In the genomic region with DNA sequence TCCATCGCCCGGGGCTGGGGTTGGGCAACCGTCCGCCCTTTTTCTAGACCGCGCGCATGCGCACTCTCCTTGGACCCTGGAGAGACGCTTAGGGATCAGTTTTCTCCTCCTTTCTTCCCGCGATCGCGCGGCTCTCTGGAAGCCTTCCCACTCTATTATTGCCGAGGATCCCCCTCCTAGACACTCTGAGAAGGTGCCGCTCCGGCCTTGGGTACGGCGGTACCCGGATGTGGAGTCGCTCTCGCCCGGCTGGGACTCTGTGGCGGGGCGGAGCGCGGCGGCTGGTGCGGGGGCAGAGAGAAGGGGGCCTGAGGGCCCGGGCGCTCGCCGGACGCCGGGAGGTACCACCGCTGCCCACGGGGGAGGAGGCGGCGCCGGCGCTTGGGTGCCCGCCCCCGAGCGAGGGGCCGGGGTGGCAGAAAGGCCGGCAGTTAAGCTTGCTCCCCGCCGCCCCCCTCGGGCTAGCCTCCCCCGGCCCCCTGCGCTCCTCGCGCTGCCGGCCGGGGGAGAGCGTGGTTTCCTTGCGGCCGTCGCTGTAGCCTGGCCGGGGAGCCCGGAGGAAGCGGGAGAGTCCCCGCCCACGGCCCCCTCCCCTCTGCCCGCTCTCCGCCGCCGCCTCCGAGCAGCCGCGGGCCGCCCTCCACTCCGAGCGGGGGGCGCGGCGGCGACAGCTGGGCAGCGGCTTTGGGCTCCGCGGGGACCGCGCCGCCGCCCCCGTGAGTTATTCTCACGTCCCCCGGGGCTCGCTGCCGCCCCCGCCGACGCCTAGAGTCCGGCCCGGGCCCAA, we compare ENCODE assay signal across 8 cellular contexts. TPM values are rescaled to one million over a fixed set of nuclear protein-coding genes. Genes with fewer than 3 reads are reported as not detected.
DNase-seq lines count a peak whose midpoint lies in the region; ATAC-seq and TF ChIP-seq lines count a peak whose summit lies in the region.

TSS of gene MIB1 (plus strand) at position 69 of the 787 bp plus-strand sequence. CDS start 792 bp downstream, outside the sequence.

- peak within 1 kb of the TSS in 1 of 2 experiments; percentile 100 for H3K14ac ChIP-seq in mesenchymal stem cell (ENCODE audit: low read length in 2 of 2)

- peak within 1 kb of the TSS; percentile 93 for H4K91ac ChIP-seq in mesenchymal stem cell (ENCODE audit: low read length)

- H2AK5ac ChIP-seq in mesenchymal stem cell (ENCODE audit: low read length, severe bottlenecking) = no peak within 1 kb of the TSS

- peak within 1 kb of the TSS; percentile 84 to 86 for H3K4me3 Mint-ChIP-seq in effector memory CD8-positive, alpha-beta T cell

- peak; percentile 68 for ATAC-seq in GM18867 (IDR thresholded peaks at IDR 0.05; ENCODE audit: unreplicated experiment)
- peak; percentile 53 for ATAC-seq in HG03064 (IDR thresholded peaks at IDR 0.05; ENCODE audit: low read depth, unreplicated experiment)
- peak; percentile 62 for ATAC-seq in effector memory CD8-positive, alpha-beta T cell (replicated peaks)

- peak within 1 kb of the TSS; percentile 96 for H2AFZ ChIP-seq in mesenchymal stem cell (ENCODE audit: low read depth, low read length)

- H3K4me2 ChIP-seq in mesenchymal stem cell (ENCODE audit: low read length, poor library complexity, severe bottlenecking) = peak within 1 kb of the TSS; percentile 95

- H3K18ac ChIP-seq in mesenchymal stem cell (ENCODE audit: low read depth in 1 of 2, low read length in 2 of 2) = peak within 1 kb of the TSS; percentile 96 to 100

- H3K4ac ChIP-seq in mesenchymal stem cell (ENCODE audit: low read depth in 1 of 2, low read length in 2 of 2) = peak within 1 kb of the TSS; percentile 64 to 93

- peak within 1 kb of the TSS; percentile 88 for H3K4me3 ChIP-seq in AG10803 (ENCODE audit: low read length)
- H3K4me3 ChIP-seq in mesenchymal stem cell (ENCODE audit: insufficient read depth in 1 of 2, low read depth in 1 of 2, low read length in 2 of 2) = peak within 1 kb of the TSS; percentile 78 to 93

- peak within 1 kb of the TSS; percentile 87 for H4K8ac ChIP-seq in mesenchymal stem cell (ENCODE audit: low read length)

- H3K23ac ChIP-seq in mesenchymal stem cell (ENCODE audit: low read length in 2 of 2) = peak within 1 kb of the TSS in 1 of 2 experiments; percentile 83

- DNase-seq in AG10803 (ENCODE audit: low read depth) (no peak), NCI-H2196 treated with DMSO at 0.1 percent for 48 hours (lab: John Stamatoyannopoulos, UW; ENCODE audit: unreplicated experiment) (peak; percentile 91), mesenchymal stem cell (peak; percentile 97)
- DNase-seq in activated CD4-positive, alpha-beta T cell treated with anti-CD3 and anti-CD28 coated beads, Interleukin-2, amount 50 U/mL, for 4 hours = peak; percentile 23 to 34
- DNase-seq in effector memory CD8-positive, alpha-beta T cell = peak; percentile 98 to 99 (median 99)
- DNase-seq in stimulated activated naive CD4-positive, alpha-beta T cell (lab: John Stamatoyannopoulos, UW) = peak in 5 of 6 experiments; percentile 95 to 98 (median 97)

- H3K9me3 ChIP-seq in mesenchymal stem cell (ENCODE audit: control insufficient read depth, low read length) = no peaks in the 10 kb centered on the region

- TF ChIP-seq CTCF in AG10803 (conservative IDR thresholded peaks at IDR 0.05; ENCODE audit: low read length) = no peak

- H3K27ac ChIP-seq in mesenchymal stem cell (ENCODE audit: low read length, poor library complexity, severe bottlenecking) = peak within 1 kb of the TSS; percentile 100

- peaks cover 5% of the 10 kb centered on the region for H3K4me1 ChIP-seq in mesenchymal stem cell (ENCODE audit: control insufficient read depth, insufficient read depth, low read depth, low read length)

- peak within 1 kb of the TSS; percentile 94 for H3K9ac ChIP-seq in mesenchymal stem cell (ENCODE audit: low read length)

- peaks cover 10% of the 10 kb centered on the region for H3K36me3 Mint-ChIP-seq in effector memory CD8-positive, alpha-beta T cell (ENCODE audit: insufficient read depth)

- no peaks in the 10 kb centered on the region for H3K27me3 Mint-ChIP-seq in effector memory CD8-positive, alpha-beta T cell

- H3K27me3 ChIP-seq in mesenchymal stem cell (ENCODE audit: control insufficient read depth in 1 of 2, insufficient read depth in 1 of 2, low read length in 2 of 2) = no peaks in the 10 kb centered on the region

- H3K36me3 ChIP-seq in mesenchymal stem cell (ENCODE audit: control insufficient read depth in 1 of 2, insufficient read depth in 2 of 2, low read depth in 1 of 2, low read length in 2 of 2) = no peaks in the 10 kb centered on the region

- H2BK5ac ChIP-seq in mesenchymal stem cell (ENCODE audit: low read depth, low read length, poor library complexity, severe bottlenecking) = peak within 1 kb of the TSS; percentile 100

- peak within 1 kb of the TSS; percentile 90 to 96 for H3K27ac Mint-ChIP-seq in effector memory CD8-positive, alpha-beta T cell

- H3K79me1 ChIP-seq in mesenchymal stem cell (replicated peaks; ENCODE audit: low read length, poor library complexity, severe bottlenecking) = peaks cover 2% of the 10 kb centered on the region

- peak within 1 kb of the TSS in 1 of 2 experiments; percentile 63 for H2BK12ac ChIP-seq in mesenchymal stem cell (ENCODE audit: low read length in 2 of 2)

- peak within 1 kb of the TSS; percentile 95 for H2BK120ac ChIP-seq in mesenchymal stem cell (ENCODE audit: low read depth, low read length)

- under 1% methylated on average over 43 of the region's 95 CpGs for WGBS in mesenchymal stem cell

- H3K4me1 Mint-ChIP-seq in effector memory CD8-positive, alpha-beta T cell (ENCODE audit: low read depth in 2 of 2) = peaks cover 23 to 36% of the 10 kb centered on the region in 2 donors

- H2BK15ac ChIP-seq in mesenchymal stem cell (ENCODE audit: low read depth, poor library complexity, severe bottlenecking) = peak within 1 kb of the TSS; percentile 80

- H3K9me3 Mint-ChIP-seq in effector memory CD8-positive, alpha-beta T cell = no peaks in the 10 kb centered on the region

RNA-seq across cellular contexts. Expression of gene MIB1, which starts in this region (rescaled TPM):
- 13.8 TPM for polyA plus RNA-seq in mesenchymal stem cell (2013, experiment 1 of 2)
- 14.4 TPM for polyA plus RNA-seq in mesenchymal stem cell (2013, experiment 2 of 2)
